In genomic region chr19:17530586-17530985, GRCh38 we compare ENCODE assay signal across 14 cellular contexts. TPM values are rescaled to one million over a fixed set of nuclear protein-coding genes. Genes with fewer than 3 reads are reported as not detected.
DNase-seq lines count a peak whose midpoint lies in the region; ATAC-seq and TF ChIP-seq lines count a peak whose summit lies in the region.
"Had no signal": no experiment of that assay in that cellular context is flagged by ENCODE, and none has a peak within 500 bp of the region (broad histone marks: within the 10 kb centered on the region; RNA-seq: fewer than 3 reads in every experiment).

No MANE protein-coding gene starts in this region.

- no peaks in the 10 kb centered on the region for H3K79me2 ChIP-seq in GM23338 (replicated peaks; ENCODE audit: insufficient read depth)

- H3K27ac Mint-ChIP-seq in GM23338 (no peak overlapping the region), endodermal cell (no peak overlapping the region)

- ATAC-seq in GM23338 (peak; percentile 72), HG03469 (IDR thresholded peaks at IDR 0.05; ENCODE audit: unreplicated experiment) (no peak)
- ATAC-seq: foreskin keratinocyte, mucosa of descending colon had no signal

- H3K4me3 ChIP-seq in BLaER1 (no peak overlapping the region), GM23338 (no peak overlapping the region), endodermal cell (ENCODE audit: low read length) (no peak overlapping the region)
- H3K4me3 ChIP-seq: mucosa of descending colon had no signal

- no peak overlapping the region for H3K4me3 Mint-ChIP-seq in GM23338
- H3K4me3 Mint-ChIP-seq in endodermal cell = no peak overlapping the region

- no peaks in the 10 kb centered on the region for H3K9me2 ChIP-seq in GM23338 (ENCODE audit: insufficient read depth)

- H3K36me3 ChIP-seq in BLaER1 (peaks cover 56% of the 10 kb centered on the region), GM23338 (ENCODE audit: insufficient read depth) (no peaks in the 10 kb centered on the region), endodermal cell (ENCODE audit: control insufficient read depth, insufficient read depth, low read length) (no peaks in the 10 kb centered on the region)
- H3K36me3 ChIP-seq: brain microvascular endothelial cell had no signal

- peak overlapping the region; percentile 98 for H3K4me2 ChIP-seq in BLaER1
- H3K4me2 ChIP-seq in GM23338 = peak overlapping the region; percentile 51; the same call in 1 of the 2 replicates

- H3K9me3 Mint-ChIP-seq in GM23338 (0 out of 3 replicates have a peak, but pooled peaks cover 6% of the 10 kb centered on the region), endodermal cell (peaks cover 9% of the 10 kb centered on the region)

- TF ChIP-seq CTCF in GM23338 (conservative IDR thresholded peaks at IDR 0.05; ENCODE audit: low read depth in 2 of 2) (no peak), endodermal cell (conservative IDR thresholded peaks at IDR 0.05) (no peak)

- DNase-seq in GM23338 (ENCODE audit: low spot score) (peak; percentile 73), NCI-H69 (lab: John Stamatoyannopoulos, UW) (peak; percentile 89), endodermal cell (peak; percentile 86), HPDE6-E6E7 (ENCODE audit: extremely low spot score) (no peak), NCI-H1694 treated with DMSO at 0.1 percent for 48 hours (lab: John Stamatoyannopoulos, UW) (no peak), AG20443 (ENCODE audit: low spot score) (no peak)
- DNase-seq: activated naive CD4-positive, alpha-beta T cell; brain microvascular endothelial cell; foreskin keratinocyte; islet precursor cell; mucosa of descending colon; stimulated activated CD4-positive, alpha-beta T cell treated with anti-CD3 and anti-CD28 coated beads, Interleukin-1b, Interleukin-23, amount 100 ng/mL, for 48 hours had no signal

- H3K4me1 Mint-ChIP-seq in GM23338 (peaks cover 2% of the 10 kb centered on the region; the same call in 1 of the 3 replicates), endodermal cell (no peaks in the 10 kb centered on the region)

- H3K4me1 ChIP-seq in BLaER1 = peaks cover 55% of the 10 kb centered on the region
- H3K4me1 ChIP-seq in GM23338 (ENCODE audit: insufficient read depth) = peaks cover 10% of the 10 kb centered on the region
- no peaks in the 10 kb centered on the region for H3K4me1 ChIP-seq in endodermal cell (ENCODE audit: control insufficient read depth, insufficient read depth, low read length)
- H3K4me1 ChIP-seq: foreskin keratinocyte had no signal

- WGBS in endodermal cell (ENCODE audit: insufficient coverage in 1 of 2, insufficient read length in 1 of 2), 2 experiments = 39% methylated on average over 8 of the region's 8 CpGs; no CpG with 5 or more reads in 1 of the 2 experiments

- peak overlapping the region; percentile 48; the same call in 1 of the 2 replicates for H3K9ac ChIP-seq in BLaER1
- no peak overlapping the region for H3K9ac ChIP-seq in endodermal cell (ENCODE audit: extremely low read depth, low read length, poor library complexity, severe bottlenecking)

- peaks cover 22% of the 10 kb centered on the region; the same call in 1 of the 2 replicates for H4K20me1 ChIP-seq in BLaER1
- no peaks in the 10 kb centered on the region for H4K20me1 ChIP-seq in GM23338 (replicated peaks; ENCODE audit: insufficient read depth)

- H3K9me3 ChIP-seq in BLaER1 (peaks cover 12% of the 10 kb centered on the region), endodermal cell (ENCODE audit: control insufficient read depth, low read length) (no peaks in the 10 kb centered on the region)
- H3K9me3 ChIP-seq: mucosa of descending colon had no signal

- peak overlapping the region; percentile 99 for H3K27ac ChIP-seq in BLaER1
- H3K27ac ChIP-seq in GM23338 (ENCODE audit: low read depth) = no peak overlapping the region; the same call in 1 of the 2 replicates
- H3K27ac ChIP-seq in endodermal cell (ENCODE audit: low read depth, low read length) = no peak overlapping the region
- H3K27ac ChIP-seq: brain microvascular endothelial cell, foreskin keratinocyte had no signal

- H3K27me3 ChIP-seq in BLaER1 = no peaks in the 10 kb centered on the region
- no peaks in the 10 kb centered on the region for H3K27me3 ChIP-seq in GM23338 (ENCODE audit: insufficient read depth)
- H3K27me3 ChIP-seq in endodermal cell (ENCODE audit: control insufficient read depth, insufficient read depth, low read length, poor library complexity, severe bottlenecking) = no peaks in the 10 kb centered on the region
- H3K27me3 ChIP-seq: brain microvascular endothelial cell, foreskin keratinocyte had no signal

- H2AFZ ChIP-seq in GM23338 = peak overlapping the region; percentile 94

- peaks cover 11% of the 10 kb centered on the region for H3K27me3 Mint-ChIP-seq in GM23338 (ENCODE audit: insufficient read depth, low read depth, poor library complexity)
- no peaks in the 10 kb centered on the region for H3K27me3 Mint-ChIP-seq in endodermal cell (ENCODE audit: insufficient read depth)

- H3F3A ChIP-seq in GM23338 (replicated peaks; ENCODE audit: low read depth) = 0 out of 2 replicates have a peak, but pooled peaks cover 4% of the 10 kb centered on the region

- H3K36me3 Mint-ChIP-seq in GM23338 (ENCODE audit: low read depth) (peaks cover 3% of the 10 kb centered on the region; the same call in 1 of the 3 replicates), endodermal cell (ENCODE audit: low read depth) (no peaks in the 10 kb centered on the region)

TF ChIP-seq in GM23338, 12 proteins besides CTCF, POLR2A, EP300 and RAD21 (continues in another document):
- TF ChIP-seq ZNF462 (CRISPR knock-in tag; IDR thresholded peaks at IDR 0.05) (no peak), NANOG (IDR thresholded peaks at IDR 0.05; ENCODE audit: borderline replicate concordance) (no peak), EZH2phosphoT487 (IDR thresholded peaks at IDR 0.05; ENCODE audit: unreplicated experiment) (no peak), CREB1 (CRISPR knock-in tag; IDR thresholded peaks at IDR 0.05; ENCODE audit: low read depth) (no peak), POLR2AphosphoS5 (IDR thresholded peaks at IDR 0.05; ENCODE audit: low read depth) (no peak)

RNA-seq across cellular contexts. Expression of gene PGLS, which starts 19.1 kb away (rescaled TPM):
- 55.4 and 63.5 TPM in 2 replicates for total RNA-seq in GM23338 (2014; rRNA removed; shearing (Covaris generic))
- polyA plus RNA-seq in GM23338 (2016; fragmentation: Nextera tagmentation; extraction: Ambion mirVana) = 56.9 and 62.2 TPM in 2 replicates
- 100 to 1,000 TPM; 121 to 132 TPM for total RNA-seq in endodermal cell
- polyA plus RNA-seq in endodermal cell (2013, experiment 1 of 2) = 79.1 TPM
- polyA plus RNA-seq in endodermal cell (2013, experiment 2 of 2) = 76.6 TPM

RNA-seq across cellular contexts. Expression of gene COLGALT1, which starts 24.9 kb away (rescaled TPM):
- 52.0 and 63.4 TPM in 2 replicates for total RNA-seq in GM23338 (2014; rRNA removed; shearing (Covaris generic))
- polyA plus RNA-seq in GM23338 (2016; fragmentation: Nextera tagmentation; extraction: Ambion mirVana) = 16.1 and 18.2 TPM in 2 replicates
- total RNA-seq in endodermal cell = 10 to 100 TPM; 61.2 to 68.3 TPM
- polyA plus RNA-seq in endodermal cell (2013, experiment 1 of 2) = 52.8 TPM
- 49.6 TPM for polyA plus RNA-seq in endodermal cell (2013, experiment 2 of 2)

Comparison
In these comparisons a context has a peak if more than half of its experiments do, and no peak if none do; other contexts are left out.
1. DNase-seq: peak in GM23338 (single experiment), NCI-H69 (single experiment) and endodermal cell (single experiment); none in HPDE6-E6E7 (single experiment), NCI-H1694 treated with DMSO at 0.1 percent for 48 hours (single experiment) and AG20443 (single experiment).